ENCODE assay signal across 8 cellular contexts in the genomic region with DNA sequence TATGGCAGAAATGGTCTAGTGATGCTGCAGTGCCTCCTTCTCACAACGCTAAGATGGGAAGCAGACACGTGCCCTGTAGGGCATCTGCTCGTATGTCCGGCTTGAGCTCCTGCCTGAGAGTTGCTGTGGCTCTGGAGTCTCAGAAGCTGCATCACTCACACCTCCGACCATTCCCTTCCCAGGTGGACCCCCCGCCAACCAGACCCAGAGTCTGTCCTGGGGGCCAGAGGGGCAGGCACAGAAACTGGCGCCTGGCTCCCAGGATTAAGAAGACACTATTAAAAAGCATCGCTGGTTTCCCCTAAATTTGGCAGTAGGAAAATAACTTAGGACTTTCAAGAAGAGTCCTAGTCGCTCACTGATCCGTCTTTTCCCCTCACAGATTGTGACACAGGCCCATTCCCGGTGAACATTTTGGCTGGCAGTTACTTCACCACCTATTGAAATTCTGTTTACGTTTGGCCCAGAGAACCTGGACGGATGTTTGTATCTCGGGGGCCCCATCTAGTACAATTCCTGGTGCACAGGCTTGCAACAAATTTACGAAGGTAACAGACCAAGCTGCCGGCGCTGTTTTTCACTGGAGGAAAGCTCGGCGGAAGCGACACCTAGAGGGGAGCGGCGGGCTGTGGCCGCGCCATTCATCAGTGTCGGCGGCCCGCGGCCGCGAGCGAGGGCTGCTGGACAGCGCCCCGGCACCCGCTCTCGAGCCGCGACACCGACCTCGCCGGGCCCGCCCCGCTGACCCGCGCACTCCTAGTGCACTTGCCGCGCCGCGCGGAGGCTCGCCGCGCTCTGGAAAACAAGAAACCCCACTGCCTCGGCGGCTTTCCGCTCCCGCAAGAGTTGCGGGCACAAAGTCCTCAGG. TPM values are rescaled to one million over a fixed set of nuclear protein-coding genes. Genes with fewer than 3 reads are reported as not detected.
DNase-seq lines count a peak whose midpoint lies in the region; ATAC-seq and TF ChIP-seq lines count a peak whose summit lies in the region.

No MANE protein-coding gene starts in this region.

- no peaks in the 10 kb centered on the region for H3K4me1 ChIP-seq in fibroblast of lung (ENCODE audit: control insufficient read depth, extremely low read depth, insufficient read depth, low read length)
- H3K4me1 ChIP-seq in upper lobe of right lung: peaks cover 13% of the 10 kb centered on the region

- H3K4me1 Mint-ChIP-seq in naive B cell: peaks cover 6 to 20% (median 18%) of the 10 kb centered on the region in 3 donors

- ATAC-seq in naive B cell (ENCODE audit: low read depth in 2 of 2): peak; percentile 67 to 75
- ATAC-seq in upper lobe of right lung: peak; percentile 95
- ATAC-seq in HG03460 (IDR thresholded peaks at IDR 0.05; ENCODE audit: unreplicated experiment): no peak
- ATAC-seq in GM18907 (IDR thresholded peaks at IDR 0.05; ENCODE audit: unreplicated experiment): no peak

- no peak for DNase-seq in GM12864 (ENCODE audit: low read depth)
- peak; percentile 38 for DNase-seq in NB4 (ENCODE audit: low read depth)
- DNase-seq in activated CD8-positive, alpha-beta memory T cell treated with anti-CD3 and anti-CD28 coated beads, Interleukin-2, amount 50 U/mL, for 4 hours: peak; percentile 20
- peak; percentile 4 to 47 for DNase-seq in fibroblast of lung (ENCODE audit: low read depth in 2 of 2)
- peak; percentile 42 for DNase-seq in naive B cell
- peak; percentile 86 for DNase-seq in upper lobe of right lung

- intact Hi-C loops in upper lobe of right lung (cut with DNase I): no loop called here

- TF ChIP-seq POLR2A in NB4 (IDR thresholded peaks at IDR 0.05; ENCODE audit: extremely low read depth, insufficient read length): no peak

- H3K9me3 Mint-ChIP-seq in naive B cell: no peaks in the 10 kb centered on the region

- peak overlapping the region in 1 of 6 donors; percentile 70 for H3K27ac Mint-ChIP-seq in naive B cell

- H3K27me3 ChIP-seq in fibroblast of lung (ENCODE audit: control insufficient read depth, insufficient read depth, low read length): peaks cover 27% of the 10 kb centered on the region
- H3K27me3 ChIP-seq in upper lobe of right lung: peaks cover 58% of the 10 kb centered on the region

- H3K27me3 Mint-ChIP-seq in naive B cell: peaks cover 40 to 80% (median 47%) of the 10 kb centered on the region in 3 donors

- peak overlapping the region; percentile 77 to 90 (median 85) for H3K4me3 Mint-ChIP-seq in naive B cell

- H3K27ac ChIP-seq in fibroblast of lung (ENCODE audit: insufficient read depth, low read length) (no peak overlapping the region), upper lobe of right lung (no peak overlapping the region)

- H3K9me3 ChIP-seq in fibroblast of lung (ENCODE audit: control insufficient read depth, insufficient read depth, low read depth, low read length) (no peaks in the 10 kb centered on the region), upper lobe of right lung (no peaks in the 10 kb centered on the region)

- H3K36me3 Mint-ChIP-seq in naive B cell: no peaks in the 10 kb centered on the region

- no peaks in the 10 kb centered on the region for H3K79me2 ChIP-seq in fibroblast of lung (ENCODE audit: control insufficient read depth, insufficient read depth, low read length)

- no peak overlapping the region for H3K4me3 ChIP-seq in GM12864 (ENCODE audit: low read depth, low read length)
- H3K4me3 ChIP-seq in NB4 (ENCODE audit: low read depth, low read length): no peak overlapping the region
- H3K4me3 ChIP-seq in fibroblast of lung (replicated peaks in 1 of 4; ENCODE audit: control extremely low read depth in 1 of 4, insufficient read depth in 1 of 4, low read depth in 3 of 4, low read length in 4 of 4): no peak overlapping the region
- H3K4me3 ChIP-seq in upper lobe of right lung: peak overlapping the region; percentile 35

- no peak overlapping the region for H3K4me2 ChIP-seq in fibroblast of lung (ENCODE audit: extremely low read depth, insufficient read depth, low read length)

- no peaks in the 10 kb centered on the region for H3K36me3 ChIP-seq in fibroblast of lung (ENCODE audit: control insufficient read depth, insufficient read depth, low read length)
- H3K36me3 ChIP-seq in upper lobe of right lung: no peaks in the 10 kb centered on the region

- no peaks in the 10 kb centered on the region for H4K20me1 ChIP-seq in fibroblast of lung (ENCODE audit: control insufficient read depth, extremely low read depth, insufficient read depth, low read length)

- H3K9ac ChIP-seq in fibroblast of lung (ENCODE audit: insufficient read depth, low read length): no peak overlapping the region

- H2AFZ ChIP-seq in fibroblast of lung (ENCODE audit: low read length): no peak overlapping the region

- TF ChIP-seq CTCF in GM12864 (IDR thresholded peaks at IDR 0.05; ENCODE audit: low read depth, low read length, missing control alignments) (peak; percentile 45), NB4 (IDR thresholded peaks at IDR 0.05; ENCODE audit: low read depth, low read length) (peak; percentile 30), fibroblast of lung (conservative IDR thresholded peaks at IDR 0.05 in 1 of 2, IDR thresholded peaks at IDR 0.05 in 1 of 2; ENCODE audit: low read depth in 1 of 2, low read length in 2 of 2) (peak; percentile 8 to 25), upper lobe of right lung (IDR thresholded peaks at IDR 0.05) (peak; percentile 58)

RNA-seq across cellular contexts. Expression of gene FSTL4, which starts 1.6 kb away (rescaled TPM):
- 0.33 TPM in 1 of 2 replicates, not detected in the other for total RNA-seq in fibroblast of lung
- 0.17 and 0.20 TPM in 2 replicates for polyA plus RNA-seq in fibroblast of lung
- 0.16 and 0.23 TPM in 2 replicates for polyA plus RNA-seq in fibroblast of lung (2012)
- polyA minus RNA-seq in fibroblast of lung (ENCODE audit: low replicate concordance): 0.12 and 0.52 TPM in 2 replicates
- under 1 TPM in 5 of 6 donors, not detected in 1; 0.22 to 0.78 (median 0.48) TPM for polyA plus RNA-seq in naive B cell (ENCODE audit: low read depth in 6 of 6)
- 0.67 TPM for total RNA-seq in upper lobe of right lung

Comparison
In these comparisons a context has a peak if more than half of its experiments do, and no peak if none do; other contexts are left out.
1. ATAC-seq: peak in naive B cell (2 of 2) and upper lobe of right lung (single experiment); none in HG03460 (single experiment) and GM18907 (single experiment).
2. Peak in every context shown above with its lines, with median percentiles within 50 percentile points of each other: CTCF ChIP-seq.